In the genomic region with DNA sequence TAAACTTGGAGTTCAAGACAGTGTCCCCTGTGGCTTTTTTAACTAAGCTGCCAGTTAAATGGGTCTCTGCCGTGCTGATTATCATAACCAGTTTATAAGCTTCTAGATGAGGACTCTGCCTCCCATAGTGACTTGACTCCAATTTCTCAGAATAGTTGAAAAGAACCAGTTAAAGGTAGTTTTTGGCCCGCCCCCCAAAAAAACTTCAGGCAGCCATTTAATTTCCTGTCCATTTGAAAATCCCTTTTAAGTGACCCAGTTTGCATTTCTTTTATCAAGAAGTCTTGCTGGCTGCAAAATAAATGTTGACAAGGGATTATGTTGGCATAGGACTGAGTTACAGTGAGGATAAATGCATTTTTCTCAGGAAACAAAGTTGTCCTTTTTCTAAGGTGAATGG, we compare ENCODE assay signal across 10 cellular contexts. TPM values are rescaled to one million over a fixed set of nuclear protein-coding genes. Genes with fewer than 3 reads are reported as not detected.
DNase-seq lines count a peak whose midpoint lies in the region; ATAC-seq and TF ChIP-seq lines count a peak whose summit lies in the region.
"Had no signal": no experiment of that assay in that cellular context is flagged by ENCODE, and none has a peak within 500 bp of the region (broad histone marks: within the 10 kb centered on the region; RNA-seq: fewer than 3 reads in every experiment).

No MANE protein-coding gene starts in this region.

- H3K27ac ChIP-seq in ACC112 (ENCODE audit: low read depth, low read length) (peak overlapping the region; percentile 84), GM23338 (ENCODE audit: low read depth) (peak overlapping the region; percentile 18; the same call in 1 of the 2 replicates), transverse colon (no peak overlapping the region)

- 70 to 89% methylated on average over 2 of the region's 2 CpGs for WGBS in transverse colon (ENCODE audit: low coverage in 1 of 2), 2 donors

- peaks cover 37% of the 10 kb centered on the region for H3K4me1 Mint-ChIP-seq in GM23338
- peaks cover 67% of the 10 kb centered on the region for H3K4me1 Mint-ChIP-seq in activated naive CD8-positive, alpha-beta T cell treated with anti-CD3 and anti-CD28 coated beads, Interleukin-2, amount 10 ng/mL, durations not matched to agents 7 days and 5 days

- peaks cover 3% of the 10 kb centered on the region for H3K27me3 Mint-ChIP-seq in GM23338 (ENCODE audit: insufficient read depth, low read depth, poor library complexity)
- H3K27me3 Mint-ChIP-seq in activated naive CD8-positive, alpha-beta T cell treated with anti-CD3 and anti-CD28 coated beads, Interleukin-2, amount 10 ng/mL, durations not matched to agents 7 days and 5 days = no peaks in the 10 kb centered on the region

- H3K27me3 ChIP-seq in ACC112 (ENCODE audit: insufficient read depth, low read length) (no peaks in the 10 kb centered on the region), GM23338 (ENCODE audit: insufficient read depth) (0 out of 2 replicates have a peak, but pooled peaks cover 7% of the 10 kb centered on the region), transverse colon (no peaks in the 10 kb centered on the region)

- peak overlapping the region; percentile 93 for H3K4me2 ChIP-seq in GM23338

- no peak for ATAC-seq in GM23338
- ATAC-seq in activated naive CD8-positive, alpha-beta T cell treated with anti-CD3 and anti-CD28 coated beads, Interleukin-2, amount 10 ng/mL, durations not matched to agents 7 days and 5 days (ENCODE audit: low read depth) = no peak
- ATAC-seq in GM21390 (IDR thresholded peaks at IDR 0.05; ENCODE audit: unreplicated experiment) = no peak
- no peak for ATAC-seq in GM21717 (IDR thresholded peaks at IDR 0.05; ENCODE audit: unreplicated experiment)

- H2AFZ ChIP-seq in ACC112 (ENCODE audit: low read length, unreplicated experiment) = no peak overlapping the region
- H2AFZ ChIP-seq in GM23338 = no peak overlapping the region

- TF ChIP-seq CTCF in GM23338 (conservative IDR thresholded peaks at IDR 0.05; ENCODE audit: low read depth in 2 of 2) (no peak), transverse colon (IDR thresholded peaks at IDR 0.05) (no peak)

- in situ Hi-C loops in transverse colon (cut with MboI; ENCODE audit: low pct_ligation_motif_present in 1 of 4, low pct_unique_long_range_greater_than_20kb in 1 of 4, low sequenced_read_pairs in 3 of 4) = no loop called here

- H3K27ac Mint-ChIP-seq in GM23338 = no peak overlapping the region
- peak overlapping the region; percentile 58 for H3K27ac Mint-ChIP-seq in activated naive CD8-positive, alpha-beta T cell treated with anti-CD3 and anti-CD28 coated beads, Interleukin-2, amount 10 ng/mL, durations not matched to agents 7 days and 5 days

- no peaks in the 10 kb centered on the region for H3F3A ChIP-seq in GM23338 (replicated peaks; ENCODE audit: low read depth)

- H3K79me2 ChIP-seq in ACC112 (ENCODE audit: control insufficient read depth, insufficient read depth, low read length, unreplicated experiment) = peaks cover 92% of the 10 kb centered on the region
- H3K79me2 ChIP-seq in GM23338 (replicated peaks; ENCODE audit: insufficient read depth) = peaks cover 70% of the 10 kb centered on the region

- H3K36me3 Mint-ChIP-seq in GM23338 (ENCODE audit: low read depth) = peaks cover 64% of the 10 kb centered on the region
- peaks cover 62% of the 10 kb centered on the region for H3K36me3 Mint-ChIP-seq in activated naive CD8-positive, alpha-beta T cell treated with anti-CD3 and anti-CD28 coated beads, Interleukin-2, amount 10 ng/mL, durations not matched to agents 7 days and 5 days

- peak overlapping the region; percentile 17; the same call in 1 of the 3 replicates for H3K4me3 Mint-ChIP-seq in GM23338
- H3K4me3 Mint-ChIP-seq in activated naive CD8-positive, alpha-beta T cell treated with anti-CD3 and anti-CD28 coated beads, Interleukin-2, amount 10 ng/mL, durations not matched to agents 7 days and 5 days = peak overlapping the region; percentile 97

- H3K36me3 ChIP-seq in ACC112 (ENCODE audit: insufficient read depth, low read length) (peaks cover 60% of the 10 kb centered on the region), GM23338 (ENCODE audit: insufficient read depth) (peaks cover 49% of the 10 kb centered on the region), transverse colon (peaks cover 0 to 41% (median 16%) of the 10 kb centered on the region in 4 donors)

- H3K4me3 ChIP-seq in ACC112 (ENCODE audit: low read depth, low read length) (peak overlapping the region; percentile 99), GM23338 (peak overlapping the region; percentile 78), transverse colon (peak overlapping the region in 1 of 4 donors; percentile 91)

- peaks cover 41% of the 10 kb centered on the region for H4K20me1 ChIP-seq in GM23338 (replicated peaks; ENCODE audit: insufficient read depth)

- H3K9me2 ChIP-seq in GM23338 (ENCODE audit: insufficient read depth) = no peaks in the 10 kb centered on the region

- no peak for TF ChIP-seq POLR2A in transverse colon (IDR thresholded peaks at IDR 0.05)

- H3K9me3 ChIP-seq in transverse colon = no peaks in the 10 kb centered on the region

- DNase-seq in GM23338 (ENCODE audit: low spot score) (no peak), left kidney (ENCODE audit: low read depth, low spot score) (peak; percentile 16), COLO668 (lab: John Stamatoyannopoulos, UW; ENCODE audit: unreplicated experiment) (no peak), transverse colon (no peak)
- DNase-seq in activated naive CD8-positive, alpha-beta T cell treated with anti-CD3 and anti-CD28 coated beads, Interleukin-2, amount 10 ng/mL, durations not matched to agents 7 days and 5 days = no peak
- DNase-seq: GDM1, small intestine had no signal

- H3K9me3 Mint-ChIP-seq in GM23338 = no peaks in the 10 kb centered on the region
- H3K9me3 Mint-ChIP-seq in activated naive CD8-positive, alpha-beta T cell treated with anti-CD3 and anti-CD28 coated beads, Interleukin-2, amount 10 ng/mL, durations not matched to agents 7 days and 5 days = no peaks in the 10 kb centered on the region

- peaks cover 65% of the 10 kb centered on the region for H3K4me1 ChIP-seq in ACC112 (ENCODE audit: control insufficient read depth, insufficient read depth, low read length, unreplicated experiment)
- H3K4me1 ChIP-seq in GM23338 (ENCODE audit: insufficient read depth) = peaks cover 31% of the 10 kb centered on the region
- H3K4me1 ChIP-seq in transverse colon = peaks cover 6 to 53% (median 31%) of the 10 kb centered on the region in 4 donors

- no peak for TF ChIP-seq EP300 in transverse colon (IDR thresholded peaks at IDR 0.05; ENCODE audit: low read depth)

- intact Hi-C loops in transverse colon (cut with DNase I; ENCODE audit: low total_unique reads) = no loop called here

- POLR2A ChIA-PET in activated naive CD8-positive, alpha-beta T cell treated with anti-CD3 and anti-CD28 coated beads, Interleukin-2, amount 10 ng/mL, durations not matched to agents 7 days and 5 days (lab: Charles Lee) = interaction anchor here (0.8 to 5.0 kb wide), 4 partner anchors 8 to 39 kb away, joined by 3 to 293 read pairs (median 8); no protein-coding TSS in a partner anchor

TF ChIP-seq in GM23338, 12 proteins besides CTCF, POLR2A, EP300 and RAD21 (continues in another document):
- TF ChIP-seq JUNB (IDR thresholded peaks at IDR 0.05; ENCODE audit: unreplicated experiment) (no peak), EZH2phosphoT487 (IDR thresholded peaks at IDR 0.05; ENCODE audit: unreplicated experiment) (no peak), ZNF114 (CRISPR knock-in tag; IDR thresholded peaks at IDR 0.05) (no peak)

RNA-seq across cellular contexts. Expression of a gene that starts 2.3 kb away (rescaled TPM):
- 81.9 and 84.3 TPM in 2 replicates for total RNA-seq in GM23338 (2014; rRNA removed; shearing (Covaris generic))
- 50.1 and 52.9 TPM in 2 replicates for polyA plus RNA-seq in GM23338 (2016; fragmentation: Nextera tagmentation; extraction: Ambion mirVana)
- 100 to 1,000 TPM; 105 to 113 TPM for total RNA-seq in activated naive CD8-positive, alpha-beta T cell treated with anti-CD3 and anti-CD28 coated beads, Interleukin-2, amount 10 ng/mL, durations not matched to agents 7 days and 5 days
- 100 to 1,000 TPM in 3 of 4 donors, 1 to 10 TPM in 1; 9.4 to 173 (median 148) TPM for total RNA-seq in transverse colon

Comparison
In these comparisons a context has a peak if more than half of its experiments do, and no peak if none do; other contexts are left out.
1. H3K27ac ChIP-seq: peak in ACC112 (single experiment) and GM23338 (single experiment); none in transverse colon (0 of 4).